In genomic region chr12:111408686-111409402, GRCh38 we compare ENCODE assay signal across 9 cellular contexts. TPM values are rescaled to one million over a fixed set of nuclear protein-coding genes. Genes with fewer than 3 reads are reported as not detected.
DNase-seq lines count a peak whose midpoint lies in the region; ATAC-seq and TF ChIP-seq lines count a peak whose summit lies in the region.
"Had no signal": no experiment of that assay in that cellular context is flagged by ENCODE, and none has a peak within 500 bp of the region (broad histone marks: within the 10 kb centered on the region; RNA-seq: fewer than 3 reads in every experiment).

No MANE protein-coding gene starts in this region.

- peaks cover 0 to 63% (median 17%) of the 10 kb centered on the region in 4 donors for H3K4me1 ChIP-seq in right lobe of liver
- peaks cover 44% of the 10 kb centered on the region for H3K4me1 ChIP-seq in thymus (ENCODE audit: control insufficient read depth, insufficient read depth, low read length)

- H3K9me3 ChIP-seq in right lobe of liver (no peaks in the 10 kb centered on the region), thymus (ENCODE audit: control insufficient read depth) (no peaks in the 10 kb centered on the region)

- H3K36me3 ChIP-seq in right lobe of liver (no peaks in the 10 kb centered on the region), thymus (ENCODE audit: control insufficient read depth, insufficient read depth) (peaks cover 3% of the 10 kb centered on the region)

- TF ChIP-seq POLR2A in right lobe of liver (IDR thresholded peaks at IDR 0.05): no peak

- H3K4me3 ChIP-seq in right lobe of liver: no peak overlapping the region
- no peak overlapping the region for H3K4me3 ChIP-seq in thymus (ENCODE audit: low read length)

- H3K36me3 Mint-ChIP-seq in activated naive CD4-positive, alpha-beta T cell treated with anti-CD3 and anti-CD28 coated beads, Interleukin-2, amount 10 ng/mL, durations not matched to agents 7 days and 5 days: peaks cover 32% of the 10 kb centered on the region
- H3K36me3 Mint-ChIP-seq in activated naive CD8-positive, alpha-beta T cell treated with anti-CD3 and anti-CD28 coated beads, Interleukin-2, amount 10 ng/mL, durations not matched to agents 7 days and 5 days: peaks cover 8% of the 10 kb centered on the region
- H3K36me3 Mint-ChIP-seq: brain had no signal

- peak overlapping the region; percentile 90 for H3K27ac Mint-ChIP-seq in activated naive CD4-positive, alpha-beta T cell treated with anti-CD3 and anti-CD28 coated beads, Interleukin-2, amount 10 ng/mL, durations not matched to agents 7 days and 5 days
- peak overlapping the region; percentile 93 for H3K27ac Mint-ChIP-seq in activated naive CD8-positive, alpha-beta T cell treated with anti-CD3 and anti-CD28 coated beads, Interleukin-2, amount 10 ng/mL, durations not matched to agents 7 days and 5 days
- H3K27ac Mint-ChIP-seq: brain had no signal

- POLR2A ChIA-PET in activated naive CD8-positive, alpha-beta T cell treated with anti-CD3 and anti-CD28 coated beads, Interleukin-2, amount 10 ng/mL, durations not matched to agents 7 days and 5 days (lab: Charles Lee): interaction anchor here (1.8 to 11.5 kb wide), 4 partner anchors 20 to 43 kb away, joined by 5 to 150 read pairs (median 56); no protein-coding TSS in a partner anchor

- 28% methylated on average over 4 of the region's 4 CpGs for WGBS in right lobe of liver (ENCODE audit: insufficient coverage, low coverage, low lambda C conversion rate, missing lambda C conversion rate)
- WGBS in thymus: 82% methylated on average over 4 of the region's 4 CpGs

- ATAC-seq in activated naive CD8-positive, alpha-beta T cell treated with anti-CD3 and anti-CD28 coated beads, Interleukin-2, amount 10 ng/mL, durations not matched to agents 7 days and 5 days (ENCODE audit: low read depth): no peak
- ATAC-seq in right lobe of liver: no peak
- no peak for ATAC-seq in GM19035 (IDR thresholded peaks at IDR 0.05; ENCODE audit: unreplicated experiment)

- no peak for TF ChIP-seq CTCF in right lobe of liver (IDR thresholded peaks at IDR 0.05)

- no peak for DNase-seq in activated naive CD4-positive, alpha-beta T cell treated with anti-CD3 and anti-CD28 coated beads, Interleukin-2, amount 10 ng/mL, durations not matched to agents 7 days and 5 days
- DNase-seq in activated naive CD4-positive, alpha-beta T cell treated with anti-CD3 and anti-CD28 coated beads, Interleukin-2, amount 50 U/mL, for 16 hours: no peak
- no peak for DNase-seq in activated naive CD8-positive, alpha-beta T cell treated with anti-CD3 and anti-CD28 coated beads, Interleukin-2, amount 10 ng/mL, durations not matched to agents 7 days and 5 days
- DNase-seq in right lobe of liver: no peak
- no peak for DNase-seq in A172 (ENCODE audit: low spot score)
- DNase-seq in activated CD4-positive, alpha-beta T cell treated with anti-CD3 and anti-CD28 coated beads for 1 hour: no peak

- H3K27ac ChIP-seq in right lobe of liver (peak overlapping the region in 2 of 3 donors; percentile 45 to 66), thymus (ENCODE audit: low read depth) (peak overlapping the region; percentile 25)

- H3K27me3 ChIP-seq in right lobe of liver (no peaks in the 10 kb centered on the region), thymus (ENCODE audit: control insufficient read depth, insufficient read depth) (peaks cover 3% of the 10 kb centered on the region)

- CTCF ChIA-PET in activated naive CD4-positive, alpha-beta T cell treated with anti-CD3 and anti-CD28 coated beads, Interleukin-2, amount 10 ng/mL, durations not matched to agents 7 days and 5 days (lab: Charles Lee): interaction anchor here (1.3 to 24.2 kb wide), 3 partner anchors 12 to 38 kb away, joined by 3 to 757 read pairs (median 10); no protein-coding TSS in a partner anchor

- intact Hi-C loops in right lobe of liver (cut with DNase I): no loop called here

- no peaks in the 10 kb centered on the region for H3K9me3 Mint-ChIP-seq in activated naive CD4-positive, alpha-beta T cell treated with anti-CD3 and anti-CD28 coated beads, Interleukin-2, amount 10 ng/mL, durations not matched to agents 7 days and 5 days
- H3K9me3 Mint-ChIP-seq in activated naive CD8-positive, alpha-beta T cell treated with anti-CD3 and anti-CD28 coated beads, Interleukin-2, amount 10 ng/mL, durations not matched to agents 7 days and 5 days: no peaks in the 10 kb centered on the region
- H3K9me3 Mint-ChIP-seq: brain had no signal

- H3K4me3 Mint-ChIP-seq in activated naive CD4-positive, alpha-beta T cell treated with anti-CD3 and anti-CD28 coated beads, Interleukin-2, amount 10 ng/mL, durations not matched to agents 7 days and 5 days: peak overlapping the region; percentile 96
- peak overlapping the region; percentile 97 for H3K4me3 Mint-ChIP-seq in activated naive CD8-positive, alpha-beta T cell treated with anti-CD3 and anti-CD28 coated beads, Interleukin-2, amount 10 ng/mL, durations not matched to agents 7 days and 5 days

- peaks cover 80% of the 10 kb centered on the region for H3K4me1 Mint-ChIP-seq in activated naive CD4-positive, alpha-beta T cell treated with anti-CD3 and anti-CD28 coated beads, Interleukin-2, amount 10 ng/mL, durations not matched to agents 7 days and 5 days
- peaks cover 61% of the 10 kb centered on the region for H3K4me1 Mint-ChIP-seq in activated naive CD8-positive, alpha-beta T cell treated with anti-CD3 and anti-CD28 coated beads, Interleukin-2, amount 10 ng/mL, durations not matched to agents 7 days and 5 days

- no peaks in the 10 kb centered on the region for H3K27me3 Mint-ChIP-seq in activated naive CD4-positive, alpha-beta T cell treated with anti-CD3 and anti-CD28 coated beads, Interleukin-2, amount 10 ng/mL, durations not matched to agents 7 days and 5 days
- no peaks in the 10 kb centered on the region for H3K27me3 Mint-ChIP-seq in activated naive CD8-positive, alpha-beta T cell treated with anti-CD3 and anti-CD28 coated beads, Interleukin-2, amount 10 ng/mL, durations not matched to agents 7 days and 5 days

RNA-seq across cellular contexts. Expression of gene SH2B3, which starts 3.1 kb away (rescaled TPM):
- total RNA-seq in activated naive CD8-positive, alpha-beta T cell treated with anti-CD3 and anti-CD28 coated beads, Interleukin-2, amount 10 ng/mL, durations not matched to agents 7 days and 5 days: 10 to 100 TPM; 40.7 to 44.5 TPM
- total RNA-seq in right lobe of liver: 10 to 100 TPM in 5 of 6 experiments, 1 to 10 TPM in 1; 6.7 to 43.5 (median 17.0) TPM
- 9.1 TPM for polyA plus RNA-seq in thymus
- total RNA-seq in A172 (2014; rRNA removed; shearing (Covaris generic)): 30.5 and 32.3 TPM in 2 replicates

RNA-seq across cellular contexts. Expression of gene PHETA1, which starts 39.9 kb away (rescaled TPM):
- 1 to 10 TPM; 2.9 to 3.8 TPM for total RNA-seq in activated naive CD8-positive, alpha-beta T cell treated with anti-CD3 and anti-CD28 coated beads, Interleukin-2, amount 10 ng/mL, durations not matched to agents 7 days and 5 days
- 10 to 100 TPM in 1 of 6 experiments, 1 to 10 TPM in 5; 4.2 to 14.8 (median 7.0) TPM for total RNA-seq in right lobe of liver
- polyA plus RNA-seq in thymus: 4.4 TPM
- 9.4 and 16.6 TPM in 2 replicates for total RNA-seq in A172 (2014; rRNA removed; shearing (Covaris generic))
